Comparison of ENCODE assay signal across 13 cellular contexts in genomic region chr2:37896319-37896718, GRCh38. TPM values are rescaled to one million over a fixed set of nuclear protein-coding genes. Genes with fewer than 3 reads are reported as not detected.
A peak's percentile ranks its signal among the peaks of the same experiment; 100 is the strongest.
DNase-seq lines count a peak whose midpoint lies in the region; ATAC-seq and TF ChIP-seq lines count a peak whose summit lies in the region.
"Had no signal": no experiment of that assay in that cellular context is flagged by ENCODE, and none has a peak within 500 bp of the region (broad histone marks: within the 10 kb centered on the region; RNA-seq: fewer than 3 reads in every experiment).

No MANE protein-coding gene starts in this region.

- H3K27me3 ChIP-seq in IMR-90 (ENCODE audit: control insufficient read depth, insufficient read depth, low read length) = no peaks in the 10 kb centered on the region
- H3K27me3 ChIP-seq in WERI-Rb-1 (ENCODE audit: insufficient read depth, low read depth, severe bottlenecking) = no peaks in the 10 kb centered on the region
- H3K27me3 ChIP-seq in thyroid gland = no peaks in the 10 kb centered on the region
- H3K27me3 ChIP-seq: esophagus squamous epithelium, testis had no signal

- no peak overlapping the region for H3K56ac ChIP-seq in IMR-90 (ENCODE audit: extremely low read depth, insufficient read depth, low read length)

- intact Hi-C loops in IMR-90 (cut with micrococcal nuclease) (loop anchor here (10.0 kb wide), 1 partner anchor 732 kb away; no protein-coding TSS in a partner anchor), left colon (cut with DNase I, micrococcal nuclease) (no loop called here), thyroid gland (cut with DNase I) (loop anchor here (10.0 kb wide), 1 partner anchor 378 kb away; no protein-coding TSS in a partner anchor)

- H2BK5ac ChIP-seq in IMR-90 (ENCODE audit: low read depth, low read length, poor library complexity, severe bottlenecking) = no peak overlapping the region

- H3K18ac ChIP-seq in IMR-90 (ENCODE audit: low read depth, low read length) = no peak overlapping the region

- peak; percentile 19 for DNase-seq in EL
- DNase-seq in IMR-90 = no peak
- no peak for DNase-seq in WERI-Rb-1
- no peak for DNase-seq in left colon
- DNase-seq in thyroid gland = no peak
- DNase-seq in NCI-H1694 (lab: John Stamatoyannopoulos, UW) = no peak
- no peak for DNase-seq in activated T-cell treated with anti-CD3 and anti-CD28 coated beads for 4 hours
- no peak for DNase-seq in CD1c-positive myeloid dendritic cell (ENCODE audit: extremely low spot score)
- DNase-seq: activated naive CD8-positive, alpha-beta T cell treated with anti-CD3 and anti-CD28 coated beads for 36 hours; esophagus squamous epithelium; HFFc6; NCI-H2081; testis had no signal

- H4K8ac ChIP-seq in IMR-90 (ENCODE audit: low read depth in 2 of 2, low read length in 2 of 2) = no peak overlapping the region

- POLR2A ChIA-PET in IMR-90 (lab: Charles Lee; ENCODE audit: unreplicated experiment) = no interaction called here

- no peaks in the 10 kb centered on the region for H3K79me1 ChIP-seq in IMR-90 (ENCODE audit: low read depth in 1 of 2, low read length in 2 of 2)

- no peak overlapping the region for H2BK20ac ChIP-seq in IMR-90 (ENCODE audit: low read depth, low read length)

- H3K4ac ChIP-seq in IMR-90 (ENCODE audit: low read depth, low read length) = no peak overlapping the region

- H4K20me1 ChIP-seq in IMR-90 (ENCODE audit: insufficient read depth, low read length) = no peaks in the 10 kb centered on the region

- no peak overlapping the region for H2BK120ac ChIP-seq in IMR-90 (ENCODE audit: low read depth, low read length)

- no CpG with 5 or more reads among the region's 3 CpGs for WGBS in IMR-90 (ENCODE audit: extremely low coverage in 2 of 2, insufficient read length in 1 of 2), 2 experiments
- 65 to 71% methylated on average over 3 of the region's 3 CpGs for WGBS in thyroid gland, 2 donors

- H3K36me3 ChIP-seq in IMR-90 (ENCODE audit: control insufficient read depth, insufficient read depth, low read length) (no peaks in the 10 kb centered on the region), WERI-Rb-1 (no peaks in the 10 kb centered on the region), thyroid gland (no peaks in the 10 kb centered on the region)
- H3K36me3 ChIP-seq: esophagus squamous epithelium had no signal

- CTCF ChIA-PET in IMR-90 (lab: Yijun Ruan, JAX) = interaction anchor here (0.6 kb wide), 2 partner anchors 12 to 35 kb away, joined by 3 read pairs; no protein-coding TSS in a partner anchor

- no peak overlapping the region for H3K23ac ChIP-seq in IMR-90 (ENCODE audit: low read depth, low read length)

- dilution Hi-C loops in IMR-90 (cut with HindIII; ENCODE audit: low sequenced_read_pairs, unreplicated experiment) = no loop called here

- H3K4me3 ChIP-seq in IMR-90 (ENCODE audit: insufficient read depth, low read depth, low read length) = no peak overlapping the region
- H3K4me3 ChIP-seq in WERI-Rb-1 (ENCODE audit: low read depth, low read length) = no peak overlapping the region
- H3K4me3 ChIP-seq in thyroid gland (replicated peaks in 1 of 3) = no peak overlapping the region
- H3K4me3 ChIP-seq: esophagus squamous epithelium, testis had no signal

- H3K9me3 ChIP-seq in IMR-90 (ENCODE audit: control insufficient read depth, insufficient read depth, low read length) = peaks cover 5% of the 10 kb centered on the region; the same call in 1 of the 2 replicates
- H3K9me3 ChIP-seq in WERI-Rb-1 (ENCODE audit: severe bottlenecking) = peaks cover 2% of the 10 kb centered on the region
- no peaks in the 10 kb centered on the region for H3K9me3 ChIP-seq in thyroid gland
- H3K9me3 ChIP-seq: esophagus squamous epithelium, testis had no signal

- in situ Hi-C loops in IMR-90 (cut with MboI; ENCODE audit: low sequenced_read_pairs) = loop anchor here (25.0 kb wide), 1 partner anchor 734 kb away; the partner anchor contains the start of gene EIF2AK2

- H2AK5ac ChIP-seq in IMR-90 (ENCODE audit: low read depth, low read length) = no peak overlapping the region

- H4K5ac ChIP-seq in IMR-90 (ENCODE audit: low read depth, low read length) = no peak overlapping the region

- H3K9ac ChIP-seq in IMR-90 (ENCODE audit: low read depth, low read length) = no peak overlapping the region

- BruUV-seq in IMR-90 (replicated peaks; lab: Mats Ljungman, UMichigan) = no TSS peak

- no peaks in the 10 kb centered on the region for H3K4me1 ChIP-seq in IMR-90 (ENCODE audit: control insufficient read depth, insufficient read depth, low read length)
- H3K4me1 ChIP-seq in thyroid gland = no peaks in the 10 kb centered on the region

- TF ChIP-seq POLR2A in IMR-90 (IDR thresholded peaks at IDR 0.05; ENCODE audit: low read depth, low read length) (no peak), thyroid gland (IDR thresholded peaks at IDR 0.05) (no peak)

- H3K4me2 ChIP-seq in IMR-90 (ENCODE audit: low read depth, low read length) = no peak overlapping the region

- no peak overlapping the region for H2AFZ ChIP-seq in IMR-90 (replicated peaks; ENCODE audit: low read length, poor library complexity)

- H3K9me1 ChIP-seq in IMR-90 (ENCODE audit: insufficient read depth, low read length) = no peaks in the 10 kb centered on the region

- no peak overlapping the region for H3K27ac ChIP-seq in IMR-90 (ENCODE audit: insufficient read depth, low read length)
- no peak overlapping the region for H3K27ac ChIP-seq in WERI-Rb-1
- H3K27ac ChIP-seq in thyroid gland = no peak overlapping the region
- H3K27ac ChIP-seq: esophagus squamous epithelium, testis had no signal

- no peak overlapping the region for H4K91ac ChIP-seq in IMR-90 (ENCODE audit: insufficient read depth, low read depth, low read length)

- no peak overlapping the region for H3K14ac ChIP-seq in IMR-90 (replicated peaks; ENCODE audit: low read depth, low read length)

- no peak overlapping the region for H2BK15ac ChIP-seq in IMR-90 (ENCODE audit: low read depth, low read length)

- H2AK9ac ChIP-seq in IMR-90 (replicated peaks; ENCODE audit: low read depth, low read length, poor library complexity) = no peak overlapping the region

- TF ChIP-seq RAD21 in IMR-90 (IDR thresholded peaks at IDR 0.05; ENCODE audit: low read length) = no peak; the same call in 1 of the 2 replicates

- 0 out of 2 replicates have a peak, but pooled peaks have one; percentile 8 for TF ChIP-seq CTCF in IMR-90 (conservative IDR thresholded peaks at IDR 0.05; ENCODE audit: low read depth, low read length)
- 0 out of 2 replicates have a peak, but pooled peaks have one; percentile 23 for TF ChIP-seq CTCF in WERI-Rb-1 (IDR thresholded peaks at IDR 0.05; ENCODE audit: low read depth, low read length)
- TF ChIP-seq CTCF in thyroid gland (IDR thresholded peaks at IDR 0.05) = no peak

- no peak for ATAC-seq in IMR-90 (ENCODE audit: low read depth)
- ATAC-seq in left colon = peak; percentile 75

TF ChIP-seq in IMR-90, 13 proteins besides CTCF, POLR2A, EP300 and RAD21:
- TF ChIP-seq RFX5 (IDR thresholded peaks at IDR 0.05; ENCODE audit: low read depth, low read length) (no peak), FOS (IDR thresholded peaks at IDR 0.05; ENCODE audit: low read depth, low read length) (no peak), SMC3 (IDR thresholded peaks at IDR 0.05; ENCODE audit: low read depth, low read length) (no peak), CEBPB (IDR thresholded peaks at IDR 0.05; ENCODE audit: low read depth, low read length) (no peak), MAZ (IDR thresholded peaks at IDR 0.05; ENCODE audit: borderline replicate concordance, low read depth, low read length) (no peak), MAFK (IDR thresholded peaks at IDR 0.05; ENCODE audit: low read depth, low read length) (no peak), MXI1 (IDR thresholded peaks at IDR 0.05; ENCODE audit: borderline replicate concordance, low read depth, low read length) (no peak), USF2 (IDR thresholded peaks at IDR 0.05; ENCODE audit: low read depth, low read length) (no peak)

RNA-seq across cellular contexts. Expression of gene RMDN2, which starts 28.8 kb away (rescaled TPM):
- total RNA-seq in IMR-90 (2012; rRNA removed) = 2.3 and 5.8 TPM in 2 replicates
- polyA plus RNA-seq in IMR-90 (2012; rRNA removed) = 3.0 TPM in 2 replicates
- polyA plus RNA-seq in IMR-90 (2012; cell fraction: cytosol; rRNA removed) = 0.24 and 0.30 TPM in 2 replicates
- 0.32 and 4.1 TPM in 2 replicates for polyA plus RNA-seq in IMR-90 (2012; cell fraction: nucleus; rRNA removed; ENCODE audit: low replicate concordance)
- total RNA-seq in left colon = 10 to 100 TPM; 28.1 to 32.2 TPM
- total RNA-seq in thyroid gland = 10 to 100 TPM in 3 of 4 donors, 1 to 10 TPM in 1; 8.9 to 14.6 (median 13.3) TPM

Comparison
In these comparisons a context has a peak if more than half of its experiments do, and no peak if none do; other contexts are left out.
1. CTCF ChIP-seq: peak in IMR-90 (single experiment) and WERI-Rb-1 (single experiment); none in thyroid gland (0 of 6).
2. intact Hi-C loops: an anchor here in IMR-90 (10.0 kb wide) and thyroid gland (10.0 kb wide); none called in left colon.